25 cellular contexts compared by ENCODE assay signal in genomic region chr2:83115606-83116005, GRCh38.
"Had no signal": no experiment of that assay in that cellular context is flagged by ENCODE, and none has a peak within 500 bp of the region (broad histone marks: within the 10 kb centered on the region; RNA-seq: fewer than 3 reads in every experiment).

No MANE protein-coding gene starts in this region.

- FAIRE-seq: endometrium, keratinocyte had no signal

- H3K4me1 Mint-ChIP-seq: memory B cell; natural killer cell; stimulated activated memory B cell treated with anti-CD40 and anti-IgM and Interleukin-4, amounts not matched to agents 10 μg/mL and 1 μg/mL and 100 μg/mL, for 72 hours had no signal

- H3K27ac ChIP-seq: gastrocnemius medialis, lower lobe of right lung, ovary, psoas muscle, skin epidermis, spleen, testis, tibial artery, upper lobe of left lung, uterus had no signal

- H3K9me3 ChIP-seq: gastrocnemius medialis, lower lobe of right lung, ovary, psoas muscle, testis, tibial artery, upper lobe of left lung, uterus had no signal

- H3K36me3 Mint-ChIP-seq: memory B cell; natural killer cell; stimulated activated memory B cell treated with anti-CD40 and anti-IgM and Interleukin-4, amounts not matched to agents 10 μg/mL and 1 μg/mL and 100 μg/mL, for 72 hours had no signal

- H3K27ac Mint-ChIP-seq: effector memory CD8-positive, alpha-beta T cell; memory B cell; natural killer cell; stimulated activated memory B cell treated with anti-CD40 and anti-IgM and Interleukin-4, amounts not matched to agents 10 μg/mL and 1 μg/mL and 100 μg/mL, for 72 hours had no signal

- H3K27me3 ChIP-seq: gastrocnemius medialis, ovary, spleen, testis, tibial artery, upper lobe of left lung, uterus had no signal

- H3K4me3 ChIP-seq: gastrocnemius medialis, lower lobe of right lung, ovary, psoas muscle, skin epidermis, spleen, testis, tibial artery, upper lobe of left lung, uterus had no signal

- H3K4me1 ChIP-seq: gastrocnemius medialis, lower lobe of right lung, psoas muscle, spleen, testis, tibial artery, upper lobe of left lung, uterus had no signal

- DNase-seq: cortex of kidney; effector memory CD8-positive, alpha-beta T cell; gastrocnemius medialis; head of caudate nucleus; left ventricle myocardium superior; lower lobe of right lung; natural killer cell; occipital lobe; ovary; posterior cingulate gyrus; psoas muscle; right cardiac atrium; spleen; stimulated activated CD4-positive, alpha-beta T cell treated with anti-CD3 and anti-CD28 coated beads, Interleukin-4, amount 100 ng/mL, for 4 hours; stimulated activated naive CD8-positive, alpha-beta T cell treated with anti-CD3 and anti-CD28 coated beads, Interleukin-15, Interleukin-2, amounts not matched to agents 100 U/mL and 50 U/mL, for 24 hours; substantia nigra; testis; tibial artery; upper lobe of left lung; uterus had no signal

- ATAC-seq: effector memory CD8-positive, alpha-beta T cell; gastrocnemius medialis; left ventricle myocardium superior; lower lobe of right lung; natural killer cell; psoas muscle; right cardiac atrium; stimulated activated memory B cell treated with anti-CD40 and anti-IgM and Interleukin-4, amounts not matched to agents 10 μg/mL and 1 μg/mL and 100 μg/mL, for 72 hours; stimulated activated naive CD8-positive, alpha-beta T cell treated with anti-CD3 and anti-CD28 coated beads, Interleukin-15, Interleukin-2, amounts not matched to agents 100 U/mL and 50 U/mL, for 24 hours had no signal

- H3K27me3 Mint-ChIP-seq: effector memory CD8-positive, alpha-beta T cell; memory B cell; stimulated activated memory B cell treated with anti-CD40 and anti-IgM and Interleukin-4, amounts not matched to agents 10 μg/mL and 1 μg/mL and 100 μg/mL, for 72 hours had no signal

- H3K4me3 Mint-ChIP-seq: effector memory CD8-positive, alpha-beta T cell; memory B cell; natural killer cell; stimulated activated memory B cell treated with anti-CD40 and anti-IgM and Interleukin-4, amounts not matched to agents 10 μg/mL and 1 μg/mL and 100 μg/mL, for 72 hours had no signal

- H3K36me3 ChIP-seq: gastrocnemius medialis, lower lobe of right lung, ovary, spleen, tibial artery, upper lobe of left lung, uterus had no signal
